ENCODE assay signal across 8 cellular contexts in the genomic region with DNA sequence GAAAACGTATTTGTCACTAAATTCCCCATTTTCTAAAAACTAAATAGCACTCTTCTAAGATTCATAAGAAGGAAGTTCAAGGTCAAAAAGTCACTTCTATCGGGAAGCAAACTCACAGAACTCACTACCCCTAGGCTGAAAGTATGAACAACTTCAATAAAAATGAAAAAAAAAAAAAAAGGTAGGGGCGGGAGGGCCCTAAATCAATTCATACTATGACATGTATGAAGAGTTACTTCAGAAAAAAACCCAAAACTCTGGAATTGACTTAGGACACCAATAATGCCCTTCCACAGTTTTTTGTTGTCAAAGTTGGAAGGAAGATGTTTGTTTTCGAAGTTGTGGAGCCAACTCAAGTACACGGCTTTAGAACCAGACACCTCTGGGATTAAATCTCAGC. TPM values are rescaled to one million over a fixed set of nuclear protein-coding genes. Genes with fewer than 3 reads are reported as not detected.
DNase-seq lines count a peak whose midpoint lies in the region; ATAC-seq, FAIRE-seq and TF ChIP-seq lines count a peak whose summit lies in the region.

No MANE protein-coding gene starts in this region.

- peaks cover 26% of the 10 kb centered on the region for H3K79me2 ChIP-seq in GM12878 (ENCODE audit: control insufficient read depth, insufficient read depth, low read length)

- H3K27me3 Mint-ChIP-seq in memory B cell = no peaks in the 10 kb centered on the region

- H2AFZ ChIP-seq in GM12878 (ENCODE audit: control insufficient read depth, low read depth, low read length) = no peak overlapping the region

- SMC1A ChIA-PET in GM12878 (lab: Charles Lee; ENCODE audit: uncharacterized antibody, unreplicated experiment) = no interaction called here

- H3K4me3 Mint-ChIP-seq in memory B cell = peak overlapping the region; percentile 91

- H3K4me3 ChIP-seq in cardiac muscle cell (peak overlapping the region; percentile 88), GM12878 (peak overlapping the region; percentile 82), upper lobe of right lung (peak overlapping the region; percentile 99)

- no peaks in the 10 kb centered on the region for H4K20me1 ChIP-seq in GM12878 (ENCODE audit: control insufficient read depth, insufficient read depth)

- H3K36me3 ChIP-seq in cardiac muscle cell (peaks cover 7% of the 10 kb centered on the region), GM12878 (ENCODE audit: control insufficient read depth in 2 of 2, insufficient read depth in 2 of 2, low read length in 1 of 2) (no peaks in the 10 kb centered on the region), upper lobe of right lung (peaks cover 13% of the 10 kb centered on the region)

- in situ Hi-C loops in GM12878 (cut with MboI) = no loop called here

- no peaks in the 10 kb centered on the region for H3K27me3 ChIP-seq in cardiac muscle cell
- H3K27me3 ChIP-seq in GM12878 (replicated peaks in 1 of 2; ENCODE audit: control insufficient read depth in 2 of 2, insufficient read depth in 2 of 2, low read length in 1 of 2) = no peaks in the 10 kb centered on the region
- H3K27me3 ChIP-seq in upper lobe of right lung = no peaks in the 10 kb centered on the region

- no peak for TF ChIP-seq CTCF in cardiac muscle cell (IDR thresholded peaks at IDR 0.05; ENCODE audit: low read depth, low read length)
- no peak for TF ChIP-seq CTCF in GM12878 (IDR thresholded peaks at IDR 0.05 in 2 of 3, conservative IDR thresholded peaks at IDR 0.05 in 1 of 3; ENCODE audit: control insufficient read depth in 2 of 3, extremely low read depth in 1 of 3, insufficient read depth in 1 of 3, low read depth in 3 of 3, low read length in 3 of 3)
- TF ChIP-seq CTCF in upper lobe of right lung (IDR thresholded peaks at IDR 0.05) = no peak

- no TSS peak for BruUV-seq in GM12878 (replicated peaks; lab: Mats Ljungman, UMichigan)

- ATAC-seq in Right ventricle myocardium inferior = no peak
- no peak for ATAC-seq in GM12878
- ATAC-seq in memory B cell (ENCODE audit: low read depth) = no peak
- ATAC-seq in upper lobe of right lung = no peak

- DNase-seq in cardiac muscle cell (ENCODE audit: low read depth in 1 of 2, low spot score in 1 of 2) (no peak), Right ventricle myocardium inferior (ENCODE audit: missing footprints) (no peak), GM12878 (ENCODE audit: low read depth, low spot score) (no peak), memory B cell (ENCODE audit: low spot score in 2 of 2) (no peak), upper lobe of right lung (no peak), NCI-H2171 treated with DMSO at 0.1 percent for 48 hours (lab: John Stamatoyannopoulos, UW) (no peak), occipital lobe (lab: John Stamatoyannopoulos, UW) (no peak), substantia nigra (lab: John Stamatoyannopoulos, UW) (no peak)

- no peak overlapping the region for H3K27ac Mint-ChIP-seq in memory B cell

- peaks cover 3% of the 10 kb centered on the region for H3K36me3 Mint-ChIP-seq in memory B cell

- intact Hi-C loops in Right ventricle myocardium inferior (cut with DNase I) = no loop called here
- intact Hi-C loops in GM12878 (cut with micrococcal nuclease; ENCODE audit: unreplicated experiment) = no loop called here
- intact Hi-C loops in upper lobe of right lung (cut with DNase I) = no loop called here

- no peak overlapping the region; the same call in 1 of the 2 replicates for H3K9ac ChIP-seq in GM12878 (ENCODE audit: control insufficient read depth, insufficient read depth, low read length)

- H3K9me3 ChIP-seq in cardiac muscle cell (ENCODE audit: low read depth) = no peaks in the 10 kb centered on the region
- H3K9me3 ChIP-seq in GM12878 (replicated peaks; ENCODE audit: control insufficient read depth, insufficient read depth, low read length) = no peaks in the 10 kb centered on the region
- H3K9me3 ChIP-seq in upper lobe of right lung = no peaks in the 10 kb centered on the region

- TF ChIP-seq RAD21 in GM12878 (IDR thresholded peaks at IDR 0.05; ENCODE audit: insufficient read depth, low read depth, low read length) = no peak

- WGBS in GM12878 (ENCODE audit: insufficient coverage, insufficient replicate concordance, low lambda C conversion rate, missing lambda C conversion rate) = 87% methylated on average over 5 of the region's 5 CpGs

- no peak for TF ChIP-seq EP300 in GM12878 (IDR thresholded peaks at IDR 0.05; ENCODE audit: borderline replicate concordance in 1 of 2, control insufficient read depth in 1 of 2, low read depth in 2 of 2, low read length in 2 of 2)

- FAIRE-seq in GM12878 (lab: Jason Lieb, UNC) = no peak

- POLR2A ChIA-PET in GM12878 (lab: Charles Lee) = no interaction called here

- H3K4me2 ChIP-seq in GM12878 (ENCODE audit: control insufficient read depth, insufficient read depth) = peak overlapping the region; percentile 69

- H3K4me1 ChIP-seq in cardiac muscle cell (ENCODE audit: low read depth) (peaks cover 14% of the 10 kb centered on the region), GM12878 (ENCODE audit: control insufficient read depth, insufficient read depth, low read length) (no peaks in the 10 kb centered on the region), upper lobe of right lung (peaks cover 13% of the 10 kb centered on the region)

- RAD21 ChIA-PET in GM12878 (lab: Charles Lee; ENCODE audit: unreplicated experiment) = interaction anchor here (1.5 kb wide), 1 partner anchor 37 kb away, joined by 5 read pairs; the partner anchor contains the start of gene NUDT15

- H3K27ac ChIP-seq in cardiac muscle cell (no peak overlapping the region), GM12878 (ENCODE audit: control insufficient read depth, insufficient read depth) (no peak overlapping the region), upper lobe of right lung (no peak overlapping the region), substantia nigra (ENCODE audit: low read depth, low read length, poor library complexity, severe bottlenecking) (no peak overlapping the region)

- CTCF ChIA-PET in GM12878 (lab: Yijun Ruan, JAX) = interaction anchor here (0.6 to 2.3 kb wide), 3 partner anchors 10 to 583 kb away, joined by 3 to 20 read pairs (median 4); partner anchors contain the start of gene NUDT15

- TF ChIP-seq POLR2A in GM12878 (IDR thresholded peaks at IDR 0.05; ENCODE audit: low read depth, low read length) = no peak

- H3K4me1 Mint-ChIP-seq in memory B cell = peaks cover 15% of the 10 kb centered on the region

- no peaks in the 10 kb centered on the region for H3K9me3 Mint-ChIP-seq in memory B cell

TF ChIP-seq in GM12878, 131 proteins besides CTCF, POLR2A, EP300 and RAD21:
- TF ChIP-seq NFYA (IDR thresholded peaks at IDR 0.05; ENCODE audit: borderline replicate concordance, low read depth, low read length) = no peak

RNA-seq across cellular contexts. Expression of gene SUCLA2, which starts 1.1 kb away (rescaled TPM):
- total RNA-seq in cardiac muscle cell = 58.9 and 74.1 TPM in 2 replicates
- polyA plus RNA-seq in cardiac muscle cell = 130 and 161 TPM in 2 replicates
- 168 TPM for total RNA-seq in Right ventricle myocardium inferior
- 56.5 and 59.6 TPM in 2 replicates for total RNA-seq in GM12878 (2013; cell fraction: nucleolus; rRNA removed)
- total RNA-seq in GM12878 (2014; rRNA removed) = 30.0 and 30.5 TPM in 2 replicates
- 41.1 and 43.8 TPM in 2 replicates for total RNA-seq in GM12878 (2014; rRNA removed; fragmentation: Illumina TruSeq; extraction: Trizol)
- total RNA-seq in GM12878 (2021) = 35.3 and 36.8 TPM in 2 replicates
- 12.6 TPM for polyA plus RNA-seq in GM12878 (2011; ENCODE audit: low read depth)
- polyA plus RNA-seq in GM12878 (2011; rRNA removed) = 50.7 and 86.2 TPM in 2 replicates
- 19.8 and 22.8 TPM in 2 replicates for polyA plus RNA-seq in GM12878 (2011; cell fraction: cytosol; rRNA removed)
- 23.8 and 32.1 TPM in 2 replicates for polyA plus RNA-seq in GM12878 (2011; cell fraction: nucleus; rRNA removed)
- polyA plus RNA-seq in GM12878 (2012) = 18.0 and 26.3 TPM in 2 replicates
- polyA plus RNA-seq in GM12878 (2014; fragmentation: Illumina TruSeq; extraction: Trizol) = 36.8 and 43.0 TPM in 2 replicates
- 10 to 100 TPM; 41.8 to 45.2 TPM for polyA plus RNA-seq in GM12878 (2014; fragmentation: Nextera tagmentation; extraction: Ambion mirVana)
- polyA plus RNA-seq in GM12878 (2014; rRNA removed) = 25.9 and 27.5 TPM in 2 replicates
- 10 to 100 TPM; 82.3 to 83.4 TPM for polyA plus RNA-seq in GM12878 (2016; fragmentation: Nextera tagmentation; extraction: Ambion mirVana)
- polyA minus RNA-seq in GM12878 (2011; rRNA and poly(A)+ RNA removed) = 16.3 and 24.4 TPM in 2 replicates
- polyA minus RNA-seq in GM12878 (2011; cell fraction: cytosol; rRNA and poly(A)+ RNA removed) = 6.7 and 13.1 TPM in 2 replicates
- 22.0 and 33.9 TPM in 2 replicates for polyA minus RNA-seq in GM12878 (2011; cell fraction: nucleus; rRNA and poly(A)+ RNA removed)
- total RNA-seq in upper lobe of right lung = 34.9 TPM
- total RNA-seq in occipital lobe = 63.3 TPM

RNA-seq across cellular contexts. Expression of gene NUDT15, which starts 37.6 kb away (rescaled TPM):
- total RNA-seq in cardiac muscle cell (12.0 and 12.7 TPM in 2 replicates), Right ventricle myocardium inferior (12.1 TPM), GM12878 (2014; rRNA removed) (14.7 and 15.4 TPM in 2 replicates), GM12878 (2014; rRNA removed; fragmentation: Illumina TruSeq; extraction: Trizol) (18.3 TPM in 2 replicates), GM12878 (2021) (10.0 and 12.0 TPM in 2 replicates), upper lobe of right lung (13.2 TPM), occipital lobe (12.0 TPM)
- polyA plus RNA-seq in cardiac muscle cell (18.7 and 21.9 TPM in 2 replicates), GM12878 (2011; rRNA removed) (20.6 and 30.3 TPM in 2 replicates), GM12878 (2014; fragmentation: Illumina TruSeq; extraction: Trizol) (20.4 and 23.3 TPM in 2 replicates), GM12878 (2014; fragmentation: Nextera tagmentation; extraction: Ambion mirVana) (10 to 100 TPM; 11.4 to 17.7 TPM), GM12878 (2014; rRNA removed) (13.6 and 16.5 TPM in 2 replicates), GM12878 (2016; fragmentation: Nextera tagmentation; extraction: Ambion mirVana) (10 to 100 TPM; 25.2 to 26.7 TPM)
- total RNA-seq in GM12878 (2013; cell fraction: nucleolus; rRNA removed) = 1.9 and 2.7 TPM in 2 replicates
- polyA plus RNA-seq in GM12878 (2011; ENCODE audit: low read depth) = 6.9 TPM
- polyA plus RNA-seq in GM12878 (2011; cell fraction: cytosol; rRNA removed) = 10.2 and 10.5 TPM in 2 replicates
- polyA plus RNA-seq in GM12878 (2011; cell fraction: nucleus; rRNA removed) = 3.1 and 4.0 TPM in 2 replicates
- 8.0 and 8.5 TPM in 2 replicates for polyA plus RNA-seq in GM12878 (2012)
- 3.1 TPM in 2 replicates for polyA minus RNA-seq in GM12878 (2011; rRNA and poly(A)+ RNA removed)
- polyA minus RNA-seq in GM12878 (2011; cell fraction: cytosol; rRNA and poly(A)+ RNA removed) = 1.9 and 2.3 TPM in 2 replicates
- 1.5 and 3.3 TPM in 2 replicates for polyA minus RNA-seq in GM12878 (2011; cell fraction: nucleus; rRNA and poly(A)+ RNA removed)
